In genomic region chr5:111755264-111755941, GRCh38 we compare ENCODE assay signal across 9 cellular contexts. TPM values are rescaled to one million over a fixed set of nuclear protein-coding genes. Genes with fewer than 3 reads are reported as not detected.
DNase-seq lines count a peak whose midpoint lies in the region; ATAC-seq, FAIRE-seq and TF ChIP-seq lines count a peak whose summit lies in the region.
"Had no signal": no experiment of that assay in that cellular context is flagged by ENCODE, and none has a peak within 500 bp of the region (broad histone marks: within the 10 kb centered on the region; RNA-seq: fewer than 3 reads in every experiment).

No MANE protein-coding gene starts in this region.

- TF ChIP-seq EP300 in HepG2 (IDR thresholded peaks at IDR 0.05; ENCODE audit: low read depth in 2 of 2, low read length in 2 of 2) (no peak), HepG2 (CRISPR knock-in tag; IDR thresholded peaks at IDR 0.05; ENCODE audit: borderline replicate concordance) (no peak)

- intact Hi-C loops in cardiac septum (cut with DNase I) (loop anchor here (5.0 to 10.0 kb wide), 4 partner anchors 102 to 659 kb away; partner anchors contain the start of gene EPB41L4A), adrenal gland (cut with DNase I) (no loop called here), HepG2 (cut with micrococcal nuclease; ENCODE audit: unreplicated experiment) (loop anchor here (5.0 kb wide), 1 partner anchor 243 kb away; the partner anchor contains the start of gene STARD4)

- WGBS in adrenal gland, 4 donors = 52 to 64% (median 63%) methylated on average over 8 of the region's 8 CpGs
- WGBS in HepG2 (ENCODE audit: low lambda C conversion rate) = 83% methylated on average over 8 of the region's 8 CpGs
- 39% methylated on average over 8 of the region's 8 CpGs for WGBS in urinary bladder

- POLR2A ChIA-PET in HepG2 (lab: Yijun Ruan, JAX) = interaction anchor here (0.9 to 5.7 kb wide), 2 partner anchors 12 to 20 kb away, joined by 3 to 85 read pairs; no protein-coding TSS in a partner anchor

- in situ Hi-C loops in HepG2 (cut with HindIII; ENCODE audit: extremely low pct_ligation_motif_present, low pct_unique_long_range_greater_than_20kb) = no loop called here
- in situ Hi-C loops in GM13976 (cut with MboI; ENCODE audit: low sequenced_read_pairs, unreplicated experiment) = no loop called here

- no peak for ATAC-seq in HepG2

- CTCF ChIA-PET in HepG2 (lab: Yijun Ruan, JAX; ENCODE audit: low intra/inter-chr PET ratio, low total read pairs) = no interaction called here

- no peak for TF ChIP-seq POLR2A in adrenal gland (IDR thresholded peaks at IDR 0.05)
- no peak for TF ChIP-seq POLR2A in HepG2 (IDR thresholded peaks at IDR 0.05; ENCODE audit: insufficient read depth in 1 of 2, low read depth in 2 of 2, low read length in 2 of 2)

- H3K4me2 ChIP-seq in HepG2 (ENCODE audit: low read depth, low read length) = peak overlapping the region; percentile 85

- H3K4me3 ChIP-seq in right atrium auricular region (peak overlapping the region; percentile 61 to 70), adrenal gland (peak overlapping the region in 1 of 4 donors; percentile 70), HepG2 (replicated peaks in 1 of 3; ENCODE audit: insufficient read depth in 1 of 3, low read depth in 2 of 3, low read length in 3 of 3) (peak overlapping the region; percentile 69 to 99 (median 83)), urinary bladder (ENCODE audit: low read depth, low read length) (no peak overlapping the region)

- no TSS peak for BruUV-seq in HepG2 (replicated peaks; lab: Mats Ljungman, UMichigan)

- TF ChIP-seq CTCF in right atrium auricular region (IDR thresholded peaks at IDR 0.05) = no peak
- no peak for TF ChIP-seq CTCF in adrenal gland (IDR thresholded peaks at IDR 0.05)
- TF ChIP-seq CTCF in HepG2 (CRISPR knock-in tag; IDR thresholded peaks at IDR 0.05) = no peak
- TF ChIP-seq CTCF in GM13976 (IDR thresholded peaks at IDR 0.05; ENCODE audit: borderline replicate concordance, control extremely low read depth, extremely low read depth, insufficient read depth, missing control alignments) = no peak

- H3K36me3 ChIP-seq in right atrium auricular region (no peaks in the 10 kb centered on the region), adrenal gland (replicated peaks in 1 of 2) (no peaks in the 10 kb centered on the region), HepG2 (replicated peaks in 1 of 2; ENCODE audit: control insufficient read depth in 1 of 2, insufficient read depth in 2 of 2, low read length in 2 of 2) (no peaks in the 10 kb centered on the region), urinary bladder (ENCODE audit: insufficient read depth) (no peaks in the 10 kb centered on the region)

- H3K27ac ChIP-seq in right atrium auricular region (peak overlapping the region; percentile 88 to 89), adrenal gland (peak overlapping the region in 3 of 5 donors; percentile 71 to 96 (median 92)), HepG2 (ENCODE audit: extremely low read length, insufficient read depth, low read length) (no peak overlapping the region), urinary bladder (ENCODE audit: low read depth) (peak overlapping the region; percentile 38)

- H3K27me3 ChIP-seq in right atrium auricular region (no peaks in the 10 kb centered on the region), adrenal gland (no peaks in the 10 kb centered on the region), HepG2 (ENCODE audit: control insufficient read depth in 1 of 2, insufficient read depth in 2 of 2, low read length in 2 of 2) (peaks cover 0 to 2% of the 10 kb centered on the region in 2 experiments; a peak in 1 of 5 replicates)

- H3K79me2 ChIP-seq in HepG2 (ENCODE audit: insufficient read depth, low read length) = peaks cover 15% of the 10 kb centered on the region

- no peak for TF ChIP-seq RAD21 in HepG2 (CRISPR knock-in tag; IDR thresholded peaks at IDR 0.05)

- H2AFZ ChIP-seq in HepG2 (ENCODE audit: low read length) = no peak overlapping the region

- DNase-seq in right atrium auricular region (ENCODE audit: low spot score) (no peak), cardiac septum (ENCODE audit: low spot score) (no peak), adrenal gland (no peak), HepG2 (ENCODE audit: low spot score) (no peak), NCI-H2029 (lab: John Stamatoyannopoulos, UW) (no peak), NCI-H1436 treated with DMSO at 0.1 percent for 48 hours (lab: John Stamatoyannopoulos, UW) (no peak), GM13976 (ENCODE audit: low spot score) (no peak)
- DNase-seq: activated CD4-positive, alpha-beta memory T cell treated with anti-CD3 and anti-CD28 coated beads for 36 hours had no signal

- FAIRE-seq in HepG2 (lab: Jason Lieb, UNC) = no peak

- peak overlapping the region; percentile 85; the same call in 1 of the 2 replicates for H3K9ac ChIP-seq in HepG2 (ENCODE audit: insufficient read depth, low read depth, low read length)

- peaks cover 0 to 28% of the 10 kb centered on the region in 2 donors for H3K4me1 ChIP-seq in right atrium auricular region
- peaks cover 3 to 34% of the 10 kb centered on the region in 2 donors for H3K4me1 ChIP-seq in adrenal gland (replicated peaks in 1 of 2)
- peaks cover 39% of the 10 kb centered on the region for H3K4me1 ChIP-seq in HepG2 (ENCODE audit: insufficient read depth, low read length)
- no peaks in the 10 kb centered on the region for H3K4me1 ChIP-seq in urinary bladder (ENCODE audit: insufficient read depth)

- no peaks in the 10 kb centered on the region for H4K20me1 ChIP-seq in HepG2 (ENCODE audit: insufficient read depth, low read length)

- no peaks in the 10 kb centered on the region for H3K9me3 ChIP-seq in right atrium auricular region
- no peaks in the 10 kb centered on the region for H3K9me3 ChIP-seq in adrenal gland (replicated peaks in 1 of 3)
- H3K9me3 ChIP-seq in HepG2 (ENCODE audit: low read length) = no peaks in the 10 kb centered on the region

TF ChIP-seq in HepG2, 621 proteins besides CTCF, POLR2A, EP300 and RAD21:
- no peak for TF ChIP-seq RFXANK (CRISPR knock-in tag; IDR thresholded peaks at IDR 0.05)
- TF ChIP-seq PLRG1 (conservative IDR thresholded peaks at IDR 0.05) = no peak
- no peak for TF ChIP-seq GATAD2A (CRISPR knock-in tag; IDR thresholded peaks at IDR 0.05)
- TF ChIP-seq ZNF264 (CRISPR knock-in tag; IDR thresholded peaks at IDR 0.05) = no peak

RNA-seq across cellular contexts. Expression of gene NREP, which starts 1.6 kb away (rescaled TPM):
- total RNA-seq in right atrium auricular region (10 to 100 TPM in 1 of 2 donors, 1 to 10 TPM in 1; 7.2 to 22.9 TPM), cardiac septum (24.1 TPM), adrenal gland (100 to 1,000 TPM in 1 of 8 donors, 10 to 100 TPM in 7; 11.4 to 107 (median 65.5) TPM), HepG2 (2016; rRNA removed; fragmentation: Illumina TruSeq; extraction: Trizol) (40.5 and 48.5 TPM in 2 replicates), urinary bladder (372 TPM)
- polyA plus RNA-seq in adrenal gland (10 to 100 TPM; 35.1 to 50.6 (median 41.9) TPM), HepG2 (2011; rRNA removed) (82.8 and 102 TPM in 2 replicates), urinary bladder (24.6 TPM)
- 18.2 and 18.5 TPM in 2 replicates for total RNA-seq in HepG2 (2016; cell fraction: cytosol; rRNA removed; fragmentation: Illumina TruSeq; extraction: Trizol; ENCODE audit: low read depth)
- total RNA-seq in HepG2 (2016; cell fraction: insoluble cytoplasmic fraction; rRNA removed; fragmentation: Illumina TruSeq; extraction: Trizol) = 44.8 and 48.2 TPM in 2 replicates
- total RNA-seq in HepG2 (2016; cell fraction: membrane; rRNA removed; fragmentation: Illumina TruSeq; extraction: Trizol) = 49.5 and 57.7 TPM in 2 replicates
- total RNA-seq in HepG2 (2016; cell fraction: nucleus; rRNA removed; fragmentation: Illumina TruSeq; extraction: Trizol) = 58.0 and 67.1 TPM in 2 replicates
- 49.1 and 88.7 TPM in 2 replicates for polyA plus RNA-seq in HepG2 (2011; cell fraction: cytosol; rRNA removed)
- 69.7 and 94.1 TPM in 2 replicates for polyA plus RNA-seq in HepG2 (2011; cell fraction: nucleus; rRNA removed)
- polyA plus RNA-seq in HepG2 (2012) = 38.1 and 86.3 TPM in 2 replicates
- 33.5 and 45.5 TPM in 2 replicates for polyA plus RNA-seq in HepG2 (2016; cell fraction: cytosol; fragmentation: Illumina TruSeq; extraction: Trizol; ENCODE audit: low read depth)
- polyA plus RNA-seq in HepG2 (2016; cell fraction: insoluble cytoplasmic fraction; fragmentation: Illumina TruSeq; extraction: Trizol; ENCODE audit: low read depth) = 76.1 and 85.1 TPM in 2 replicates
- 81.9 and 92.8 TPM in 2 replicates for polyA plus RNA-seq in HepG2 (2016; cell fraction: membrane; fragmentation: Illumina TruSeq; extraction: Trizol; ENCODE audit: low read depth)
- 58.3 and 64.9 TPM in 2 replicates for polyA plus RNA-seq in HepG2 (2016; cell fraction: nucleus; fragmentation: Illumina TruSeq; extraction: Trizol; ENCODE audit: insufficient read depth, low read depth)
- 2.7 and 49.0 TPM in 2 replicates for polyA minus RNA-seq in HepG2 (2011; rRNA and poly(A)+ RNA removed; ENCODE audit: low replicate concordance)
- 29.4 and 31.1 TPM in 2 replicates for polyA minus RNA-seq in HepG2 (2011; cell fraction: cytosol; rRNA and poly(A)+ RNA removed)
- polyA minus RNA-seq in HepG2 (2011; cell fraction: nucleus; rRNA and poly(A)+ RNA removed) = 280 and 293 TPM in 2 replicates

Comparison
In these comparisons a context has a peak if more than half of its experiments do, and no peak if none do; other contexts are left out.
1. intact Hi-C loops: an anchor here in cardiac septum (5.0 to 10.0 kb wide) and HepG2 (5.0 kb wide); none called in adrenal gland.